In the genomic region with DNA sequence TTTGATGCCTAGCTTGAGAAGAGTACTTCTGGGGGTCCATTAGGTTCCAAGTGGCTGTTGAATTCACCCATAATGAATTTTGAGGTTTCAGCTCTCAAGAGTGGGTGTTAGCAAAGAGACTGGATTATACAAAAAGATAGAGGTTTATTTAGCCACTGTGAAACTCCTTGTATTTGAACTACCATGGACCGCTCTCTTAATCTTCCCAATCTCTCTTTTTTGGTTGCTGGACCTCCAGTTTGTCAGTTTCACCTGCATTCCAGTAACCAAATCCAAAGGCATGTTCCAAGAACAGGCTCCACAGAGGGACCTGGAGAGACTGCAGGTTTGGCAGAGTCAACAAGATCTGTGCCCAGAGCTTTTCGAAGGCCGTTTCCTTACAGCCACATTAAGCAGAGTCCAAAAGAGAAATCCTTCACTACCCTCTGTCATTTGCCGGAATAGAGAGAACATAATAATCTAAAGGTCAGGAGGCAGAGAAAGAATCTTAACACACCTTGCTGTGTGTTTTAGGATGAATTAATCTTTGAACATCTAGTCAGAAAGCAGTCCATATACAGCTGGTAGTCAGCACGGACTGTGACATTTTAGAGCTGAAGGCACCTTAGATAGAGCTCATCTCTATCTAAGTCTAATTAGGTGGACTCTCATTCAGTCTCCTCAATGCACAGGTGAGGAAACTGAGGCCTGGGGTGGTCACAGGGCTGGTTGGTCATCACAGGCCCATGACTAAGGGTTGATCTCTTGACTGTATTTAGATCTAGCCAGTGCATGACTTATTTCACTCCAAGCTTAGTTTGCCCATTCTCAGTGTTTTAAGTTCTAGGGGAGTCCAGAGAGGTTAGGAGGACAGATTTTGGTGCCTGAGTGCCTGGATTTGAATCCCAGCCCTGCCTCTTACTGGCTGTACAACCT, we compare ENCODE assay signal across 8 cellular contexts. TPM values are rescaled to one million over a fixed set of nuclear protein-coding genes. Genes with fewer than 3 reads are reported as not detected.
DNase-seq lines count a peak whose midpoint lies in the region; ATAC-seq, FAIRE-seq and TF ChIP-seq lines count a peak whose summit lies in the region.

No MANE protein-coding gene starts in this region.

- CTCF ChIA-PET in CD8-positive, alpha-beta memory T cell (lab: Charles Lee), result interaction anchor here (0.6 to 2.5 kb wide), 7 partner anchors 32 to 185 kb away, joined by 3 to 14 read pairs (median 7); no protein-coding TSS in a partner anchor

- H3K4me1 Mint-ChIP-seq in CD8-positive, alpha-beta memory T cell, result peaks cover 37 to 50% (median 41%) of the 10 kb centered on the region in 3 donors

- H3K4me1 ChIP-seq in CD8-positive, alpha-beta memory T cell (ENCODE audit: insufficient read depth, low read length), result peaks cover 33% of the 10 kb centered on the region
- peaks cover 28% of the 10 kb centered on the region for H3K4me1 ChIP-seq in neuron (ENCODE audit: insufficient read depth, low read length)

- H3K27ac Mint-ChIP-seq in CD8-positive, alpha-beta memory T cell, result peak overlapping the region; percentile 87 to 97 (median 94)

- DNase-seq in CD8-positive, alpha-beta memory T cell, result no peak
- DNase-seq in NCI-H1092 treated with DMSO at 0.1 percent for 48 hours (lab: John Stamatoyannopoulos, UW) (peak; percentile 23), choroid plexus epithelial cell (ENCODE audit: low read depth) (no peak), NCI-H1930 (lab: John Stamatoyannopoulos, UW) (no peak), urothelium cell line (ENCODE audit: low spot score) (no peak), COLO668 (lab: John Stamatoyannopoulos, UW; ENCODE audit: unreplicated experiment) (no peak)

- peak overlapping the region; percentile 80 for H3K4me3 ChIP-seq in CD8-positive, alpha-beta memory T cell (ENCODE audit: low read length)
- H3K4me3 ChIP-seq in choroid plexus epithelial cell (ENCODE audit: low read depth, low read length) (peak overlapping the region; percentile 90), neuron (ENCODE audit: low read length) (peak overlapping the region; percentile 75)

- peaks cover 3 to 9% (median 6%) of the 10 kb centered on the region in 3 donors for H3K36me3 Mint-ChIP-seq in CD8-positive, alpha-beta memory T cell

- H2AFZ ChIP-seq in neuron (ENCODE audit: low read depth, low read length), result no peak overlapping the region

- peaks cover 3% of the 10 kb centered on the region for H3K36me3 ChIP-seq in CD8-positive, alpha-beta memory T cell (ENCODE audit: insufficient read depth, low read length)
- peaks cover 2% of the 10 kb centered on the region for H3K36me3 ChIP-seq in neuron (ENCODE audit: insufficient read depth, low read length)

- peak overlapping the region; percentile 61 for H3K27ac ChIP-seq in CD8-positive, alpha-beta memory T cell (ENCODE audit: low read depth, low read length)

- H3K9me3 ChIP-seq in CD8-positive, alpha-beta memory T cell (ENCODE audit: low read length), result no peaks in the 10 kb centered on the region
- no peaks in the 10 kb centered on the region for H3K9me3 ChIP-seq in neuron (ENCODE audit: low read length)

- no peaks in the 10 kb centered on the region for H3K9me3 Mint-ChIP-seq in CD8-positive, alpha-beta memory T cell

- FAIRE-seq in urothelium cell line (lab: Jason Lieb, UNC), result no peak

- no peak for TF ChIP-seq CTCF in choroid plexus epithelial cell (conservative IDR thresholded peaks at IDR 0.05; ENCODE audit: low read depth, low read length)

- peaks cover 0 to 1% of the 10 kb centered on the region in 2 donors for H3K27me3 Mint-ChIP-seq in CD8-positive, alpha-beta memory T cell

- no peak overlapping the region for H3K4me3 Mint-ChIP-seq in CD8-positive, alpha-beta memory T cell

- ATAC-seq in HG02970 (IDR thresholded peaks at IDR 0.05; ENCODE audit: low FRiP score, unreplicated experiment), result no peak

- no peaks in the 10 kb centered on the region for H3K27me3 ChIP-seq in CD8-positive, alpha-beta memory T cell (ENCODE audit: insufficient read depth, low read length, poor library complexity, severe bottlenecking)
- H3K27me3 ChIP-seq in neuron (ENCODE audit: insufficient read depth, low read length), result no peaks in the 10 kb centered on the region

- POLR2A ChIA-PET in CD8-positive, alpha-beta memory T cell (lab: Charles Lee), result no interaction called here

RNA-seq across cellular contexts. Expression of gene ABHD2, which starts 1.3 kb away (rescaled TPM):
- total RNA-seq in CD8-positive, alpha-beta memory T cell, result 10 to 100 TPM; 68.7 to 79.8 TPM
- 22.9 TPM for polyA plus RNA-seq in CD8-positive, alpha-beta memory T cell
